15 cellular contexts compared by ENCODE assay signal in genomic region chr21:29351691-29352090, GRCh38. TPM values are rescaled to one million over a fixed set of nuclear protein-coding genes. Genes with fewer than 3 reads are reported as not detected.
A peak's percentile ranks its signal among the peaks of the same experiment; 100 is the strongest.
DNase-seq lines count a peak whose midpoint lies in the region; ATAC-seq and TF ChIP-seq lines count a peak whose summit lies in the region.
"Had no signal": no experiment of that assay in that cellular context is flagged by ENCODE, and none has a peak within 500 bp of the region (broad histone marks: within the 10 kb centered on the region; RNA-seq: fewer than 3 reads in every experiment).

No MANE protein-coding gene starts in this region.

- H3K9me3 Mint-ChIP-seq in activated T-cell treated with anti-CD3 and anti-CD28 coated beads, Interleukin-2, amount 50 U/mL, for 72 hours, result peaks cover 11 to 13% of the 10 kb centered on the region in 2 donors

- DNase-seq in EL (peak; percentile 80), fibroblast of villous mesenchyme (ENCODE audit: low read depth) (peak; percentile 88), renal cortical epithelial cell (ENCODE audit: low read depth) (peak; percentile 47), head of caudate nucleus (no peak), GM13976 (ENCODE audit: low spot score) (no peak), left lobe of liver (ENCODE audit: low spot score) (no peak)
- no peak for DNase-seq in activated T-cell treated with anti-CD3 and anti-CD28 coated beads, Interleukin-2, amount 50 U/mL, for 72 hours
- DNase-seq: activated gamma-delta T cell; kidney glomerular epithelial cell; NCI-H1092; NCI-H2171 treated with DMSO at 0.1 percent for 48 hours; right cardiac atrium; stimulated activated CD4-positive, alpha-beta T cell treated with anti-CD3 and anti-CD28 coated beads, Interleukin-2, amount 100 ng/mL, for 48 hours had no signal

- ATAC-seq in SK-N-SH treated with all-trans-retinoic acid at 6 μM for 48 hours (peak; percentile 75), left lobe of liver (no peak)
- no peak for ATAC-seq in activated T-cell treated with anti-CD3 and anti-CD28 coated beads, Interleukin-2, amount 50 U/mL, for 72 hours (replicated peaks in 1 of 2)

- H3K4me3 Mint-ChIP-seq in activated T-cell treated with anti-CD3 and anti-CD28 coated beads, Interleukin-2, amount 50 U/mL, for 72 hours, result no peak overlapping the region
- H3K4me3 Mint-ChIP-seq: nephron had no signal

- peaks cover 16 to 18% of the 10 kb centered on the region in 2 donors for H3K36me3 Mint-ChIP-seq in activated T-cell treated with anti-CD3 and anti-CD28 coated beads, Interleukin-2, amount 50 U/mL, for 72 hours (ENCODE audit: insufficient read depth in 2 of 2)

- H3K27ac Mint-ChIP-seq in activated T-cell treated with anti-CD3 and anti-CD28 coated beads, Interleukin-2, amount 50 U/mL, for 72 hours, result no peak overlapping the region

- no peaks in the 10 kb centered on the region for H3K27me3 Mint-ChIP-seq in activated T-cell treated with anti-CD3 and anti-CD28 coated beads, Interleukin-2, amount 50 U/mL, for 72 hours (ENCODE audit: low read depth)

- in situ Hi-C loops in GM13976 (cut with MboI; ENCODE audit: low sequenced_read_pairs, unreplicated experiment), result loop anchor here (25.0 kb wide), 1 partner anchor 111 kb away; no protein-coding TSS in a partner anchor

- intact Hi-C loops in head of caudate nucleus (cut with DNase I), result no loop called here

- TF ChIP-seq CTCF in fibroblast of villous mesenchyme (IDR thresholded peaks at IDR 0.05; ENCODE audit: insufficient read depth, low read depth, low read length) (no peak), GM13976 (IDR thresholded peaks at IDR 0.05; ENCODE audit: borderline replicate concordance, control extremely low read depth, extremely low read depth, insufficient read depth, missing control alignments) (no peak)

- H3K4me3 ChIP-seq in fibroblast of villous mesenchyme (ENCODE audit: low read depth, low read length), result no peak overlapping the region

- peaks cover 26% of the 10 kb centered on the region for H3K4me1 Mint-ChIP-seq in activated T-cell treated with anti-CD3 and anti-CD28 coated beads, Interleukin-2, amount 50 U/mL, for 72 hours (ENCODE audit: low read depth)

TF ChIP-seq in SK-N-SH treated with all-trans-retinoic acid at 6 μM for 48 hours, 23 proteins besides CTCF, POLR2A, EP300 and RAD21 (continues in another document):
- TF ChIP-seq ZNF565 (CRISPR knock-in tag; conservative IDR thresholded peaks at IDR 0.05; ENCODE audit: low read depth), result no peak
- TF ChIP-seq GLIS3 (CRISPR knock-in tag; IDR thresholded peaks at IDR 0.05), result peak; percentile 80
- TF ChIP-seq ESRRG (CRISPR knock-in tag; IDR thresholded peaks at IDR 0.05), result no peak
- no peak for TF ChIP-seq POU6F1 (CRISPR knock-in tag; IDR thresholded peaks at IDR 0.05; ENCODE audit: borderline replicate concordance, low read depth)
- no peak for TF ChIP-seq ZNF8 (CRISPR knock-in tag; IDR thresholded peaks at IDR 0.05)
- no peak for TF ChIP-seq ZFP30 (CRISPR knock-in tag; IDR thresholded peaks at IDR 0.05)
- TF ChIP-seq ARNTL (CRISPR knock-in tag; IDR thresholded peaks at IDR 0.05; ENCODE audit: borderline replicate concordance, low read depth), result no peak
- no peak for TF ChIP-seq BACH2 (CRISPR knock-in tag; IDR thresholded peaks at IDR 0.05; ENCODE audit: borderline replicate concordance)
- TF ChIP-seq TSHZ2 (CRISPR knock-in tag; IDR thresholded peaks at IDR 0.05), result no peak
- no peak for TF ChIP-seq PATZ1 (CRISPR knock-in tag; IDR thresholded peaks at IDR 0.05; ENCODE audit: borderline replicate concordance)
- TF ChIP-seq ZC3H10 (CRISPR knock-in tag; IDR thresholded peaks at IDR 0.05), result no peak
- no peak for TF ChIP-seq ZNF70 (CRISPR knock-in tag; IDR thresholded peaks at IDR 0.05)
- TF ChIP-seq ISL1 (CRISPR knock-in tag; IDR thresholded peaks at IDR 0.05), result peak; percentile 98
- no peak for TF ChIP-seq PPARA (CRISPR knock-in tag; IDR thresholded peaks at IDR 0.05; ENCODE audit: borderline replicate concordance)
- TF ChIP-seq CSDC2 (CRISPR knock-in tag; IDR thresholded peaks at IDR 0.05), result 0 out of 2 replicates have a peak, but pooled peaks have one; percentile 42
- TF ChIP-seq TOX (CRISPR knock-in tag; IDR thresholded peaks at IDR 0.05; ENCODE audit: borderline replicate concordance), result no peak
- no peak for TF ChIP-seq ZFP3 (CRISPR knock-in tag; IDR thresholded peaks at IDR 0.05)
- peak; percentile 56; the same call in 1 of the 2 replicates for TF ChIP-seq CREB5 (CRISPR knock-in tag; IDR thresholded peaks at IDR 0.05; ENCODE audit: low read depth)
- no peak for TF ChIP-seq OSR1 (CRISPR knock-in tag; IDR thresholded peaks at IDR 0.05)
- TF ChIP-seq TCF4 (CRISPR knock-in tag; IDR thresholded peaks at IDR 0.05; ENCODE audit: borderline replicate concordance), result no peak
- TF ChIP-seq SNAI2 (CRISPR knock-in tag; IDR thresholded peaks at IDR 0.05), result no peak
- no peak for TF ChIP-seq RARB (CRISPR knock-in tag; IDR thresholded peaks at IDR 0.05)

RNA-seq across cellular contexts. Expression of gene BACH1, which starts 53.0 kb away (rescaled TPM):
- total RNA-seq in fibroblast of villous mesenchyme (112 and 138 TPM in 2 replicates), renal cortical epithelial cell (47.2 and 52.4 TPM in 2 replicates), left lobe of liver (27.0 TPM)
- total RNA-seq in activated T-cell treated with anti-CD3 and anti-CD28 coated beads, Interleukin-2, amount 50 U/mL, for 72 hours, result 10 to 100 TPM; 31.3 to 44.3 TPM

Comparison
In these comparisons a context has a peak if more than half of its experiments do, and no peak if none do; other contexts are left out.
1. DNase-seq: peak in EL (single experiment), fibroblast of villous mesenchyme (single experiment) and renal cortical epithelial cell (single experiment); none in head of caudate nucleus (0 of 42), GM13976 (single experiment), left lobe of liver (single experiment) and activated T-cell treated with anti-CD3 and anti-CD28 coated beads, Interleukin-2, amount 50 U/mL, for 72 hours (0 of 2).